Comparison of ENCODE assay signal across 9 cellular contexts in genomic region chr7:105931179-105931578, GRCh38.
"Had no signal": no experiment of that assay in that cellular context is flagged by ENCODE, and none has a peak within 500 bp of the region (broad histone marks: within the 10 kb centered on the region; RNA-seq: fewer than 3 reads in every experiment).

No MANE protein-coding gene starts in this region.

- H3K27ac ChIP-seq: HL-60 had no signal

- H3K4me3 Mint-ChIP-seq: GM23338, H9, HFFc6 had no signal

- H3K4me2 ChIP-seq: GM23338 had no signal

- H3K9me3 Mint-ChIP-seq: GM23338, HFFc6 had no signal

- DNase-seq: H9, HCEC 1CT, HFFc6, IMR-90, KBM-7 had no signal

- H2AFZ ChIP-seq: GM23338 had no signal

- ATAC-seq: GM23338 had no signal

- FAIRE-seq: H1, H54 had no signal

- H3K4me3 ChIP-seq: GM23338 had no signal

- H3K27ac Mint-ChIP-seq: GM23338, HFFc6 had no signal
